In genomic region chr20:46399401-46399800, GRCh38 we compare ENCODE assay signal across 9 cellular contexts. TPM values are rescaled to one million over a fixed set of nuclear protein-coding genes. Genes with fewer than 3 reads are reported as not detected.
DNase-seq lines count a peak whose midpoint lies in the region; ATAC-seq and TF ChIP-seq lines count a peak whose summit lies in the region.
"Had no signal": no experiment of that assay in that cellular context is flagged by ENCODE, and none has a peak within 500 bp of the region (broad histone marks: within the 10 kb centered on the region; RNA-seq: fewer than 3 reads in every experiment).

No MANE protein-coding gene starts in this region.

- no peaks in the 10 kb centered on the region for H3K9me3 ChIP-seq in ascending aorta
- no peaks in the 10 kb centered on the region for H3K9me3 ChIP-seq in muscle layer of duodenum (ENCODE audit: control insufficient read depth in 1 of 2, low read length in 2 of 2)
- no peaks in the 10 kb centered on the region for H3K9me3 ChIP-seq in uterus

- intact Hi-C loops in Right ventricle myocardium superior (cut with DNase I) = no loop called here
- intact Hi-C loops in left ventricle myocardium superior (cut with micrococcal nuclease) = no loop called here
- intact Hi-C loops in ascending aorta (cut with DNase I) = no loop called here
- intact Hi-C loops in uterus (cut with DNase I; ENCODE audit: low total_unique reads) = no loop called here

- H3K36me3 ChIP-seq in ascending aorta (peaks cover under 1 to 6% of the 10 kb centered on the region in 2 donors), muscle layer of duodenum (ENCODE audit: control insufficient read depth in 1 of 2, insufficient read depth in 2 of 2, low read length in 2 of 2) (peaks cover 4% of the 10 kb centered on the region in 2 donors), uterus (no peaks in the 10 kb centered on the region)

- H3K27ac ChIP-seq in ascending aorta = peak overlapping the region; percentile 77 to 82
- H3K27ac ChIP-seq in muscle layer of duodenum (ENCODE audit: low read length) = peak overlapping the region; percentile 73
- peak overlapping the region; percentile 68 to 89 for H3K27ac ChIP-seq in uterus

- no peak for TF ChIP-seq POLR2A in uterus (IDR thresholded peaks at IDR 0.05)

- no peak overlapping the region for H3K4me3 ChIP-seq in ascending aorta
- H3K4me3 ChIP-seq in muscle layer of duodenum (ENCODE audit: low read depth in 1 of 2, low read length in 2 of 2) = no peak overlapping the region
- no peak overlapping the region for H3K4me3 ChIP-seq in uterus
- H3K4me3 ChIP-seq in foreskin fibroblast (ENCODE audit: low read depth in 1 of 2, low read length in 2 of 2) = no peak overlapping the region

- TF ChIP-seq CTCF in ascending aorta (IDR thresholded peaks at IDR 0.05) = no peak
- TF ChIP-seq CTCF in uterus (IDR thresholded peaks at IDR 0.05) = no peak
- no peak for TF ChIP-seq CTCF in foreskin fibroblast (IDR thresholded peaks at IDR 0.05; ENCODE audit: low read depth, low read length)

- DNase-seq in Right ventricle myocardium superior (no peak), left ventricle myocardium superior (no peak), ascending aorta (ENCODE audit: low spot score in 2 of 2) (no peak), uterus (no peak), foreskin fibroblast (no peak), GDM1 (lab: John Stamatoyannopoulos, UW) (no peak)
- no peak for DNase-seq in activated effector memory CD4-positive, alpha-beta T cell treated with Interleukin-2 at 50 U/mL for 16 hours
- DNase-seq: Kasumi-1 had no signal

- H3K4me1 ChIP-seq in ascending aorta (peaks cover 26 to 61% of the 10 kb centered on the region in 2 donors), muscle layer of duodenum (ENCODE audit: control insufficient read depth in 1 of 2, insufficient read depth in 2 of 2, low read length in 2 of 2) (peaks cover 43 to 60% of the 10 kb centered on the region in 2 donors), uterus (peaks cover 10 to 17% of the 10 kb centered on the region in 2 donors)

- peak; percentile 6 for ATAC-seq in Right ventricle myocardium superior (ENCODE audit: poor library complexity)
- ATAC-seq in left ventricle myocardium superior = no peak

- no peaks in the 10 kb centered on the region for H3K27me3 ChIP-seq in ascending aorta
- no peaks in the 10 kb centered on the region for H3K27me3 ChIP-seq in muscle layer of duodenum (ENCODE audit: low read depth, low read length)
- no peaks in the 10 kb centered on the region for H3K27me3 ChIP-seq in uterus

RNA-seq across cellular contexts. Expression of gene ELMO2, which starts 7.0 kb away (rescaled TPM):
- 33.9 TPM for total RNA-seq in Right ventricle myocardium superior
- 37.1 TPM for total RNA-seq in left ventricle myocardium superior
- 77.5 TPM for total RNA-seq in ascending aorta
- total RNA-seq in uterus = 100 to 1,000 TPM in 1 of 4 donors, 10 to 100 TPM in 3; 18.5 to 112 (median 57.2) TPM
